ENCODE assay signal across 7 cellular contexts in the genomic region with DNA sequence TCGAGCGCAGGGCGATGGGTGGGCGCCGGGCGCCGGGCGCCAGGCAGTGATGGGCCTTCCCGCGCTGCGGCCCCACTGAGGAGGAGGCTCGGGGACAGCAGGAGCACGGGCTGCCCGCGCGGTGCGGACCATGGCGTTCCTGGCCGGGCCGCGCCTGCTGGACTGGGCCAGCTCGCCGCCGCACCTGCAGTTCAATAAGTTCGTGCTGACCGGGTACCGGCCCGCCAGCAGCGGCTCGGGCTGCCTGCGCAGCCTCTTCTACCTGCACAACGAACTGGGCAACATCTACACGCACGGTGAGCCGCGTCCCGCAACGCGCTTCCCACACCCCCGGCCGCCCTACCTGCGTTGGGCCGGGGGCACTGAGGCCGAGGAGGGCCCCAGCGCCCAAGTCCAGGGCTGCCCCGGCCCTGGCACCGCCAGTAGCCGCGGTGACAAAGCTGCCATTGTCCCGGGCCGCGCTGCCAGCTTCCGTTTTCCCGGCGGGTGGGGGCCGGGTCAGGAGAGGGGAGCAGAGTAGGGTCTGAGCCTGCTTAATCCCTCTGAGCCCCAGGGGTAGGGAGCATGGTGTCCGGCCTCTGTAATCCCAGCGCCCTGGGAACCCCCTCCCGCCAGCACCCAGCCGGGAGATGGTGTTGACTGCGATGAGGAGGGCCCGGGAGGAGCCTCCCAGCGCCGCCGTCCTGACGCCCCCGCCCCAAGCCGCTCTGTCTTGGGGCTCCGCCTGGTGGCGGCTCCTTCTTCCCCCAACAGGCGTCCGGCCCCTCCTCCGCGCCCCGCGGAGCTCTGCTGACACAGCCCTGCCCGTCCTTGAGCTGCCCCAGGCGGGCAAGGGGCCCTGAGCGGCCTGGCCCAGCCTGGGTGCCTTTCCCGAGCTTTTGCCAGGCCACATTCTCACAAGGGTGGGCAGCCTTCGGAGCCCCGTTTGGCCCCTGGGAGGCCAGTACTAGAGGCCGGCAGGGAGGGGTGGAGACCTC. TPM values are rescaled to one million over a fixed set of nuclear protein-coding genes. Genes with fewer than 3 reads are reported as not detected.
DNase-seq lines count a peak whose midpoint lies in the region; ATAC-seq and TF ChIP-seq lines count a peak whose summit lies in the region.

No MANE protein-coding gene starts in this region.

- DNase-seq in NCI-H446 treated with DMSO at 0.1 percent for 48 hours (lab: John Stamatoyannopoulos, UW), result peak; percentile 11
- DNase-seq in activated CD4-positive, alpha-beta T cell treated with anti-CD3 and anti-CD28 coated beads, Interleukin-2, amount 50 U/mL, for 1 hour, result peak; percentile 60
- DNase-seq in effector CD4-positive, alpha-beta T cell, result peak; percentile 60
- peak; percentile 45 for DNase-seq in lung (ENCODE audit: low spot score)
- DNase-seq in stimulated activated CD4-positive, alpha-beta T cell treated with anti-CD3 and anti-CD28 coated beads, TNF-alpha, amount 100 ng/mL, for 48 hours (ENCODE audit: low read depth in 3 of 3), result peak; percentile 70 to 84 (median 74)

- no peaks in the 10 kb centered on the region for H3K9me3 ChIP-seq in lung (ENCODE audit: control insufficient read depth in 2 of 2, insufficient read depth in 1 of 2, low read length in 1 of 2)

- TF ChIP-seq CTCF in GM12873 (IDR thresholded peaks at IDR 0.05; ENCODE audit: insufficient read depth, low read depth, low read length, missing control alignments) (peak; percentile 71), lung (IDR thresholded peaks at IDR 0.05; ENCODE audit: control extremely low read depth, extremely low read depth) (no peak)

- H3K27me3 ChIP-seq in lung (ENCODE audit: control insufficient read depth, insufficient read depth), result peaks cover 4% of the 10 kb centered on the region

- H3K36me3 ChIP-seq in lung (ENCODE audit: control insufficient read depth in 2 of 2, insufficient read depth in 2 of 2, low read length in 2 of 2), result no peaks in the 10 kb centered on the region

- peak overlapping the region; percentile 65 for H3K4me3 ChIP-seq in lung

- peak; percentile 41 for ATAC-seq in HG02759 (IDR thresholded peaks at IDR 0.05; ENCODE audit: unreplicated experiment)
- ATAC-seq in lung (ENCODE audit: insufficient read depth, low FRiP score), result peak; percentile 36

- WGBS in lung, 2 donors, result 1 to 2% methylated on average over 63 to 83 of the region's 83 CpGs

- peak overlapping the region; percentile 29 to 33 for H3K27ac ChIP-seq in lung (ENCODE audit: low read depth in 1 of 2, low read length in 1 of 2)

- H3K4me1 ChIP-seq in lung (ENCODE audit: control insufficient read depth in 2 of 2, insufficient read depth in 2 of 2, low read length in 2 of 2), result peaks cover 0 to 27% of the 10 kb centered on the region in 2 donors

RNA-seq across cellular contexts. Expression of gene PAQR4, which starts 0.7 kb away (rescaled TPM):
- 10 to 100 TPM in 1 of 2 donors, 1 to 10 TPM in 1; 4.0 to 21.3 TPM for total RNA-seq in lung
- 10 to 100 TPM; 10.6 to 15.6 TPM for polyA plus RNA-seq in lung

RNA-seq across cellular contexts. Expression of gene KREMEN2, which starts 5.8 kb away (rescaled TPM):
- total RNA-seq in lung, result under 1 TPM in 1 of 2 donors, not detected in 1; 0.15 TPM
- polyA plus RNA-seq in lung, result under 1 TPM; 0.06 to 0.14 TPM

RNA-seq across cellular contexts. Expression of gene PKMYT1, which starts 10.4 kb away (rescaled TPM):
- 1 to 10 TPM; 2.9 to 5.9 TPM for total RNA-seq in lung
- polyA plus RNA-seq in lung, result 1 to 10 TPM; 4.6 to 9.4 TPM

RNA-seq across cellular contexts. Expression of gene CLDN9, which starts 42.9 kb away (rescaled TPM):
- total RNA-seq in lung, result 1 to 10 TPM; 1.5 to 5.3 TPM
- under 1 TPM; 0.91 to 0.98 TPM for polyA plus RNA-seq in lung

RNA-seq across cellular contexts. Expression of gene CLDN6, which starts 48.1 kb away (rescaled TPM):
- total RNA-seq in lung, result 1 to 10 TPM in 1 of 2 donors, under 1 TPM in 1; 0.92 to 7.1 TPM
- under 1 TPM in 1 of 2 donors, not detected in 1; 0.10 TPM for polyA plus RNA-seq in lung

Comparison
In these comparisons a context has a peak if more than half of its experiments do, and no peak if none do; other contexts are left out.
1. Peak in every context shown above with its lines: DNase-seq, ATAC-seq, H3K4me3 ChIP-seq and H3K27ac ChIP-seq.
2. DNase-seq: peak in every context shown above with its lines; median percentile 74 in stimulated activated CD4-positive, alpha-beta T cell treated with anti-CD3 and anti-CD28 coated beads, TNF-alpha, amount 100 ng/mL, for 48 hours; 60 in activated CD4-positive, alpha-beta T cell treated with anti-CD3 and anti-CD28 coated beads, Interleukin-2, amount 50 U/mL, for 1 hour; 60 in effector CD4-positive, alpha-beta T cell; 45 in lung; 11 in NCI-H446 treated with DMSO at 0.1 percent for 48 hours.